In the genomic region with DNA sequence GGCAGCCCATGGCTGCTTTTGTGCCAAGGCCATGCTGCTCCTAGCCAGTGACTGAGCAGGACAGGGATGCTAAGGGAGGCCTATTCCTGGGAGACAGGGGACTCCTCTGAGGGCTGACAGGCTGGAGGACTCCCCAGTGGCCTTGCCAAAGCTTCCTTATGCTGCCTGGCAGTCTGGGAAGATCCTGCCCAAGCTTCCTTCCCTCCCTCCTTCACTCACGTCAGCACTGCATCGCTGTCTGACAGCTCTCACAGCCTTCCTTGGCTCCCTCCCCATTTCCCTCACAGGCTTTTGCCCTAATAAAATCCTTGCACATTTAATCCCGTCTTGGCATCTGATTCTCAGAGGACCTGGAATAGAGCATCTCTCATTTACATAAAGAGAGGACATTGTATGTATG, we compare ENCODE assay signal across 23 cellular contexts. TPM values are rescaled to one million over a fixed set of nuclear protein-coding genes. Genes with fewer than 3 reads are reported as not detected.
DNase-seq lines count a peak whose midpoint lies in the region; ATAC-seq and TF ChIP-seq lines count a peak whose summit lies in the region.
"Had no signal": no experiment of that assay in that cellular context is flagged by ENCODE, and none has a peak within 500 bp of the region (broad histone marks: within the 10 kb centered on the region; RNA-seq: fewer than 3 reads in every experiment).

No MANE protein-coding gene starts in this region.

- H3K4me3 Mint-ChIP-seq in CD4-positive, alpha-beta T cell, result no peak overlapping the region
- H3K4me3 Mint-ChIP-seq: H9 had no signal

- no peaks in the 10 kb centered on the region for H3K36me3 ChIP-seq in transverse colon
- no peaks in the 10 kb centered on the region for H3K36me3 ChIP-seq in right atrium auricular region
- H3K36me3 ChIP-seq: BE2C, MG63, SJSA1 had no signal

- CTCF ChIA-PET in CD4-positive, alpha-beta T cell (lab: Charles Lee), result interaction anchor here (1.8 kb wide), 1 partner anchor 260 kb away, joined by 6 read pairs; no protein-coding TSS in a partner anchor

- intact Hi-C loops in transverse colon (cut with DNase I; ENCODE audit: low total_unique reads), result no loop called here
- intact Hi-C loops in CD4-positive, alpha-beta T cell (cut with DNase I, micrococcal nuclease), result no loop called here

- no peaks in the 10 kb centered on the region for H3K36me3 Mint-ChIP-seq in CD4-positive, alpha-beta T cell (ENCODE audit: low read depth)

- ATAC-seq in omental fat pad (ENCODE audit: low FRiP score) (peak; percentile 22), HG03139 (IDR thresholded peaks at IDR 0.05; ENCODE audit: unreplicated experiment) (no peak)
- ATAC-seq in CD4-positive, alpha-beta T cell (ENCODE audit: poor library complexity), result no peak

- TF ChIP-seq CTCF in LNCaP clone FGC (IDR thresholded peaks at IDR 0.05; ENCODE audit: control insufficient read depth, extremely low read depth, insufficient read depth), result no peak
- no peak for TF ChIP-seq CTCF in omental fat pad (IDR thresholded peaks at IDR 0.05)
- no peak for TF ChIP-seq CTCF in transverse colon (IDR thresholded peaks at IDR 0.05)
- TF ChIP-seq CTCF in CD4-positive, alpha-beta T cell (IDR thresholded peaks at IDR 0.05), result no peak
- no peak for TF ChIP-seq CTCF in right atrium auricular region (IDR thresholded peaks at IDR 0.05)

- peak; percentile 51 for TF ChIP-seq EP300 in transverse colon (IDR thresholded peaks at IDR 0.05; ENCODE audit: low read depth)

- POLR2A ChIA-PET in CD4-positive, alpha-beta T cell (lab: Charles Lee), result no interaction called here

- no peaks in the 10 kb centered on the region for H3K9me3 Mint-ChIP-seq in CD4-positive, alpha-beta T cell
- H3K9me3 Mint-ChIP-seq: H9 had no signal

- H3K27ac Mint-ChIP-seq in CD4-positive, alpha-beta T cell, result no peak overlapping the region
- H3K27ac Mint-ChIP-seq: H9 had no signal

- H3K4me3 ChIP-seq in LNCaP clone FGC (ENCODE audit: low read depth, low read length) (no peak overlapping the region), transverse colon (no peak overlapping the region), right atrium auricular region (no peak overlapping the region)
- H3K4me3 ChIP-seq: GM23248, MG63, SJSA1 had no signal

- TF ChIP-seq POLR2A in transverse colon (IDR thresholded peaks at IDR 0.05), result no peak

- in situ Hi-C loops in transverse colon (cut with MboI; ENCODE audit: low pct_ligation_motif_present in 1 of 4, low pct_unique_long_range_greater_than_20kb in 1 of 4, low sequenced_read_pairs in 3 of 4), result no loop called here

- H3K4me1 ChIP-seq in transverse colon, result no peaks in the 10 kb centered on the region
- no peaks in the 10 kb centered on the region for H3K4me1 ChIP-seq in right atrium auricular region
- H3K4me1 ChIP-seq: BE2C, SJSA1 had no signal

- H3K27me3 ChIP-seq in transverse colon, result peaks cover 14% of the 10 kb centered on the region
- no peaks in the 10 kb centered on the region for H3K27me3 ChIP-seq in CD4-positive, alpha-beta T cell (ENCODE audit: control insufficient read depth, insufficient read depth, low read length)
- H3K27me3 ChIP-seq in right atrium auricular region, result no peaks in the 10 kb centered on the region
- H3K27me3 ChIP-seq: BE2C, SJSA1 had no signal

- DNase-seq in LNCaP clone FGC (ENCODE audit: low read depth), result peak; percentile 95
- peak; percentile 64 for DNase-seq in cerebellum (ENCODE audit: low spot score)
- DNase-seq in omental fat pad (ENCODE audit: low spot score), result no peak
- DNase-seq in transverse colon, result peak; percentile 9
- DNase-seq in CD4-positive, alpha-beta T cell, result no peak
- no peak for DNase-seq in activated CD4-positive, alpha-beta T cell treated with anti-CD3 and anti-CD28 coated beads for 48 hours
- no peak for DNase-seq in right atrium auricular region (ENCODE audit: low spot score)
- DNase-seq: ACHN, BE2C, GM23248, H9, KBM-7, MG63, NCI-H1105 treated with DMSO at 0.1 percent for 48 hours, NCI-H146, NCI-H2029, NCI-H446, NCI-H526, Right ventricle myocardium superior, RPMI8226 had no signal

- H3K27ac ChIP-seq in transverse colon (no peak overlapping the region), right atrium auricular region (no peak overlapping the region)
- H3K27ac ChIP-seq in CD4-positive, alpha-beta T cell (ENCODE audit: low read depth, low read length), result no peak overlapping the region
- H3K27ac ChIP-seq: GM23248, SJSA1 had no signal

- 0 to 58% methylated on average over 1 to 3 of the region's 3 CpGs for WGBS in transverse colon (ENCODE audit: low coverage in 1 of 2), 2 donors

- H3K9me3 ChIP-seq in transverse colon, result no peaks in the 10 kb centered on the region
- H3K9me3 ChIP-seq in CD4-positive, alpha-beta T cell (ENCODE audit: control insufficient read depth, low read length), result no peaks in the 10 kb centered on the region
- H3K9me3 ChIP-seq in right atrium auricular region, result no peaks in the 10 kb centered on the region
- H3K9me3 ChIP-seq: BE2C, MG63, SJSA1 had no signal

- H3K27me3 Mint-ChIP-seq in CD4-positive, alpha-beta T cell, result peaks cover 13% of the 10 kb centered on the region

- no peaks in the 10 kb centered on the region for H3K4me1 Mint-ChIP-seq in CD4-positive, alpha-beta T cell (ENCODE audit: low read depth)

RNA-seq across cellular contexts. Expression of a gene that starts 26.5 kb away (rescaled TPM):
- total RNA-seq in cerebellum (not detected), omental fat pad (under 1 TPM in 1 of 4 donors, not detected in 3; 0.88 TPM), transverse colon (under 1 TPM in 2 of 4 donors, not detected in 2; 0.41 to 0.95 TPM), right atrium auricular region (under 1 TPM in 1 of 2 donors, not detected in 1; 0.24 TPM)
- total RNA-seq in CD4-positive, alpha-beta T cell, result not detected
- total RNA-seq: GM23248, LHCN-M2, Right ventricle myocardium superior, SJSA1 had no signal

RNA-seq across cellular contexts. Expression of a gene that starts 58.1 kb away (rescaled TPM):
- 4.2 TPM for total RNA-seq in cerebellum
- 100 to 1,000 TPM in 3 of 4 donors, 10 to 100 TPM in 1; 82.7 to 375 (median 189) TPM for total RNA-seq in omental fat pad
- total RNA-seq in transverse colon, result 100 to 1,000 TPM; 108 to 271 (median 155) TPM
- total RNA-seq in CD4-positive, alpha-beta T cell, result 10 to 100 TPM; 19.1 to 20.6 TPM
- 100 to 1,000 TPM in 1 of 2 donors, 10 to 100 TPM in 1; 65.5 to 101 TPM for total RNA-seq in right atrium auricular region
- total RNA-seq: GM23248, H9, SJSA1 had no signal

Comparison
In these comparisons a context has a peak if more than half of its experiments do, and no peak if none do; other contexts are left out.
1. DNase-seq: peak in LNCaP clone FGC (single experiment), cerebellum (single experiment) and transverse colon (single experiment); none in omental fat pad (single experiment), CD4-positive, alpha-beta T cell (0 of 10), activated CD4-positive, alpha-beta T cell treated with anti-CD3 and anti-CD28 coated beads for 48 hours (single experiment) and right atrium auricular region (single experiment).